ENCODE assay signal across 15 cellular contexts in genomic region chr4:48031802-48032525, GRCh38. TPM values are rescaled to one million over a fixed set of nuclear protein-coding genes. Genes with fewer than 3 reads are reported as not detected.
A peak's percentile ranks its signal among the peaks of the same experiment; 100 is the strongest.
DNase-seq lines count a peak whose midpoint lies in the region; ATAC-seq and TF ChIP-seq lines count a peak whose summit lies in the region.
"Had no signal": no experiment of that assay in that cellular context is flagged by ENCODE, and none has a peak within 500 bp of the region (broad histone marks: within the 10 kb centered on the region; RNA-seq: fewer than 3 reads in every experiment).

No MANE protein-coding gene starts in this region.

- DNase-seq in adrenal gland (peak in 6 of 7 donors; percentile 38 to 66 (median 54)), left ventricle myocardium superior (no peak), sciatic nerve (ENCODE audit: low spot score) (no peak), HUDEP-2 (lab: John Stamatoyannopoulos, UW; ENCODE audit: unreplicated experiment in 76 of 76) (no peak)
- DNase-seq in stimulated activated CD4-positive, alpha-beta T cell treated with anti-CD3 and anti-CD28 coated beads, Interleukin-4, amount 100 ng/mL, for 4 hours: no peak
- DNase-seq in CD8-positive, alpha-beta T cell: no peak
- DNase-seq: activated CD8-positive, alpha-beta memory T cell treated with anti-CD3 and anti-CD28 coated beads for 24 hours; erythroblast; NCI-H1436 treated with DMSO at 0.1 percent for 48 hours; stimulated activated naive CD8-positive, alpha-beta T cell treated with anti-CD3 and anti-CD28 coated beads, Interleukin-15, Interleukin-2, amounts not matched to agents 100 U/mL and 50 U/mL, for 24 hours; T1000 had no signal

- POLR2A ChIA-PET in HEK293 (lab: Yijun Ruan, JAX): interaction anchor here (1.3 kb wide), 1 partner anchor 17 kb away, joined by 3 read pairs; no protein-coding TSS in a partner anchor
- POLR2A ChIA-PET in CD8-positive, alpha-beta T cell (lab: Charles Lee): no interaction called here

- peak; percentile 99 for ATAC-seq in left ventricle myocardium superior
- peak; percentile 61 for ATAC-seq in sciatic nerve
- no peak for ATAC-seq in CD8-positive, alpha-beta T cell
- ATAC-seq in HG02623 (IDR thresholded peaks at IDR 0.05; ENCODE audit: unreplicated experiment): no peak
- ATAC-seq: stimulated activated naive CD8-positive, alpha-beta T cell treated with anti-CD3 and anti-CD28 coated beads, Interleukin-15, Interleukin-2, amounts not matched to agents 100 U/mL and 50 U/mL, for 24 hours had no signal

- H3K27ac ChIP-seq in HEK293 (ENCODE audit: extremely low read depth, low read depth, low read length) (no peak overlapping the region; the same call in 1 of the 2 replicates), adrenal gland (peak overlapping the region in 1 of 5 donors; percentile 2)
- H3K27ac ChIP-seq in CD8-positive, alpha-beta T cell (ENCODE audit: low read depth, low read length): no peak overlapping the region
- H3K27ac ChIP-seq: BLaER1 had no signal

- TF ChIP-seq CTCF in HEK293 (tag by site-specific recombination; IDR thresholded peaks at IDR 0.05): no peak
- no peak for TF ChIP-seq CTCF in adrenal gland (IDR thresholded peaks at IDR 0.05)
- TF ChIP-seq CTCF in CD8-positive, alpha-beta T cell (IDR thresholded peaks at IDR 0.05): no peak

- peaks cover 0 to 31% of the 10 kb centered on the region in 2 experiments; a peak in 2 of 3 replicates for H3K36me3 ChIP-seq in HEK293 (ENCODE audit: control insufficient read depth in 2 of 2, insufficient read depth in 1 of 2, low read length in 2 of 2)
- H3K36me3 ChIP-seq in adrenal gland (replicated peaks in 1 of 2): no peaks in the 10 kb centered on the region
- H3K36me3 ChIP-seq in CD8-positive, alpha-beta T cell (ENCODE audit: insufficient read depth, low read length): no peaks in the 10 kb centered on the region
- H3K36me3 ChIP-seq: BLaER1 had no signal

- CTCF ChIA-PET in HEK293 (lab: Yijun Ruan, JAX): interaction anchor here (0.8 to 1.6 kb wide), 5 partner anchors 13 to 336 kb away, joined by 3 to 8 read pairs (median 5); no protein-coding TSS in a partner anchor
- CTCF ChIA-PET in CD8-positive, alpha-beta T cell (lab: Charles Lee): interaction anchor here (0.6 to 5.4 kb wide), 11 partner anchors 15 to 266 kb away, joined by 3 to 51 read pairs (median 5); partner anchors contain the start of genes CNGA1 and NIPAL1

- TF ChIP-seq POLR2A in adrenal gland (IDR thresholded peaks at IDR 0.05): no peak

- WGBS in adrenal gland, 4 donors: 52 to 70% (median 58%) methylated on average over 12 of the region's 12 CpGs

- H3K27me3 Mint-ChIP-seq in CD8-positive, alpha-beta T cell (ENCODE audit: low read depth): no peaks in the 10 kb centered on the region

- no peaks in the 10 kb centered on the region for H3K36me3 Mint-ChIP-seq in CD8-positive, alpha-beta T cell

- H3K27ac Mint-ChIP-seq in CD8-positive, alpha-beta T cell: no peak overlapping the region

- H3K9me3 Mint-ChIP-seq in CD8-positive, alpha-beta T cell: no peaks in the 10 kb centered on the region

- H3K4me3 ChIP-seq in HEK293 (ENCODE audit: low read depth, low read length) (no peak overlapping the region), adrenal gland (no peak overlapping the region)
- H3K4me3 ChIP-seq in CD8-positive, alpha-beta T cell (ENCODE audit: low read depth, low read length): no peak overlapping the region
- H3K4me3 ChIP-seq: BLaER1 had no signal

- H3K4me1 ChIP-seq in HEK293 (ENCODE audit: control insufficient read depth, insufficient read depth, low read length) (no peaks in the 10 kb centered on the region), adrenal gland (replicated peaks in 1 of 2) (peaks cover 6 to 8% of the 10 kb centered on the region in 2 donors)
- H3K4me1 ChIP-seq in CD8-positive, alpha-beta T cell (ENCODE audit: insufficient read depth, low read length): no peaks in the 10 kb centered on the region

- H3K9me3 ChIP-seq in HEK293 (ENCODE audit: control insufficient read depth, insufficient read depth, low read depth, low read length): no peaks in the 10 kb centered on the region
- no peaks in the 10 kb centered on the region for H3K9me3 ChIP-seq in adrenal gland (replicated peaks in 1 of 3)
- no peaks in the 10 kb centered on the region for H3K9me3 ChIP-seq in CD8-positive, alpha-beta T cell (ENCODE audit: low read length)
- H3K9me3 ChIP-seq: BLaER1 had no signal

- peaks cover 3% of the 10 kb centered on the region for H3K4me1 Mint-ChIP-seq in CD8-positive, alpha-beta T cell (ENCODE audit: low read depth)

- intact Hi-C loops in adrenal gland (cut with DNase I): no loop called here
- intact Hi-C loops in left ventricle myocardium superior (cut with micrococcal nuclease): no loop called here
- intact Hi-C loops in sciatic nerve (cut with DNase I): no loop called here
- intact Hi-C loops in CD8-positive, alpha-beta T cell (cut with DNase I, micrococcal nuclease): no loop called here

- H3K27me3 ChIP-seq in adrenal gland: no peaks in the 10 kb centered on the region
- H3K27me3 ChIP-seq in CD8-positive, alpha-beta T cell (ENCODE audit: insufficient read depth, low read length): no peaks in the 10 kb centered on the region
- H3K27me3 ChIP-seq: BLaER1 had no signal

- no peak overlapping the region for H3K4me3 Mint-ChIP-seq in CD8-positive, alpha-beta T cell

TF ChIP-seq in HEK293, 187 proteins besides CTCF, POLR2A, EP300 and RAD21 (continues in another document):
- TF ChIP-seq SP2 (tag by site-specific recombination; IDR thresholded peaks at IDR 0.05) (no peak), ZNF140 (tag by site-specific recombination; IDR thresholded peaks at IDR 0.05) (no peak), ZNF398 (tag by site-specific recombination; IDR thresholded peaks at IDR 0.05) (no peak), ZNF600 (tag by site-specific recombination; IDR thresholded peaks at IDR 0.05) (no peak), ZSCAN23 (tag by site-specific recombination; IDR thresholded peaks at IDR 0.05) (no peak), GLI4 (tag by site-specific recombination; IDR thresholded peaks at IDR 0.05) (no peak), PRDM6 (tag by site-specific recombination; IDR thresholded peaks at IDR 0.05) (peak; percentile 64), ZNF280C (tag by site-specific recombination; IDR thresholded peaks at IDR 0.05) (no peak), GLIS1 (tag by site-specific recombination; IDR thresholded peaks at IDR 0.05) (peak; percentile 21; the same call in 1 of the 2 replicates), YY1 (tag by site-specific recombination; IDR thresholded peaks at IDR 0.05) (no peak), ZFP3 (tag by site-specific recombination; IDR thresholded peaks at IDR 0.05; ENCODE audit: low read depth) (no peak), HOXD13 (CRISPR knock-in tag; IDR thresholded peaks at IDR 0.05; ENCODE audit: borderline replicate concordance) (no peak), ZIC2 (tag by site-specific recombination; IDR thresholded peaks at IDR 0.05) (no peak)

RNA-seq across cellular contexts. Expression of gene NIPAL1, which starts 15.4 kb away (rescaled TPM):
- total RNA-seq in adrenal gland: 1 to 10 TPM in 3 of 8 donors, under 1 TPM in 4, not detected in 1; 0.08 to 1.4 (median 0.75) TPM
- 1 to 10 TPM in 1 of 3 donors, under 1 TPM in 2; 0.03 to 1.5 (median 0.16) TPM for polyA plus RNA-seq in adrenal gland
- 0.07 TPM for total RNA-seq in left ventricle myocardium superior
- total RNA-seq in sciatic nerve: 6.3 TPM
- 1 to 10 TPM in 1 of 2 experiments, under 1 TPM in 1; 0.64 to 1.3 TPM for total RNA-seq in CD8-positive, alpha-beta T cell

RNA-seq across cellular contexts. Expression of gene CNGA1, which starts 15.5 kb away (rescaled TPM):
- total RNA-seq in adrenal gland: 1 to 10 TPM in 4 of 8 donors, under 1 TPM in 3, not detected in 1; 0.24 to 4.8 (median 1.2) TPM
- polyA plus RNA-seq in adrenal gland: 1 to 10 TPM in 2 of 3 donors, under 1 TPM in 1; 0.84 to 4.6 (median 1.9) TPM
- total RNA-seq in left ventricle myocardium superior: not detected
- 11.9 TPM for total RNA-seq in sciatic nerve
- total RNA-seq in CD8-positive, alpha-beta T cell: not detected
- total RNA-seq: pulmonary artery endothelial cell had no signal

Comparison
In these comparisons a context has a peak if more than half of its experiments do, and no peak if none do; other contexts are left out.
1. DNase-seq: peak in adrenal gland (6 of 7); none in left ventricle myocardium superior (single experiment), sciatic nerve (single experiment), HUDEP-2 (0 of 76), stimulated activated CD4-positive, alpha-beta T cell treated with anti-CD3 and anti-CD28 coated beads, Interleukin-4, amount 100 ng/mL, for 4 hours (0 of 2) and CD8-positive, alpha-beta T cell (0 of 7).
2. ATAC-seq: peak in left ventricle myocardium superior (single experiment) and sciatic nerve (single experiment); none in CD8-positive, alpha-beta T cell (single experiment) and HG02623 (single experiment).